9 cellular contexts compared by ENCODE assay signal in genomic region chr17:68296217-68297140, GRCh38. TPM values are rescaled to one million over a fixed set of nuclear protein-coding genes. Genes with fewer than 3 reads are reported as not detected.
DNase-seq lines count a peak whose midpoint lies in the region; ATAC-seq, FAIRE-seq and TF ChIP-seq lines count a peak whose summit lies in the region.
"Had no signal": no experiment of that assay in that cellular context is flagged by ENCODE, and none has a peak within 500 bp of the region (broad histone marks: within the 10 kb centered on the region; RNA-seq: fewer than 3 reads in every experiment).

No MANE protein-coding gene starts in this region.

- H3K9me3 ChIP-seq in CD8-positive, alpha-beta T cell (ENCODE audit: low read length): no peaks in the 10 kb centered on the region
- H3K9me3 ChIP-seq in prostate gland: no peaks in the 10 kb centered on the region
- no peaks in the 10 kb centered on the region for H3K9me3 ChIP-seq in pancreas
- H3K9me3 ChIP-seq: adrenal gland had no signal

- no peaks in the 10 kb centered on the region for H3K9me3 Mint-ChIP-seq in CD8-positive, alpha-beta T cell
- H3K9me3 Mint-ChIP-seq in activated naive CD4-positive, alpha-beta T cell treated with anti-CD3 and anti-CD28 coated beads for 36 hours: no peaks in the 10 kb centered on the region

- H3K4me3 Mint-ChIP-seq in CD8-positive, alpha-beta T cell: peak overlapping the region; percentile 67
- H3K4me3 Mint-ChIP-seq in activated naive CD4-positive, alpha-beta T cell treated with anti-CD3 and anti-CD28 coated beads for 36 hours: peak overlapping the region; percentile 19

- peak; percentile 53 for ATAC-seq in CD8-positive, alpha-beta T cell
- ATAC-seq in HG03571 (IDR thresholded peaks at IDR 0.05; ENCODE audit: unreplicated experiment) (no peak), pancreas (no peak)

- H3K4me3 ChIP-seq in CD8-positive, alpha-beta T cell (ENCODE audit: low read depth, low read length): peak overlapping the region; percentile 26
- no peak overlapping the region for H3K4me3 ChIP-seq in prostate gland
- H3K4me3 ChIP-seq in pancreas: no peak overlapping the region
- H3K4me3 ChIP-seq: adrenal gland had no signal

- H3K27ac Mint-ChIP-seq in CD8-positive, alpha-beta T cell: peak overlapping the region; percentile 94
- H3K27ac Mint-ChIP-seq in activated naive CD4-positive, alpha-beta T cell treated with anti-CD3 and anti-CD28 coated beads for 36 hours: peak overlapping the region; percentile 46

- no peak for TF ChIP-seq POLR2A in prostate gland (IDR thresholded peaks at IDR 0.05)

- intact Hi-C loops in CD8-positive, alpha-beta T cell (cut with DNase I, micrococcal nuclease): loop anchor here (1.0 to 10.0 kb wide), 4 partner anchors 18 to 1028 kb away; partner anchors contain the start of gene ABCA5 (in 1 of the 2)
- intact Hi-C loops in activated naive CD4-positive, alpha-beta T cell treated with anti-CD3 and anti-CD28 coated beads for 36 hours (cut with micrococcal nuclease): loop anchor here (1.0 to 10.0 kb wide), 2 partner anchors 60 to 1128 kb away; no protein-coding TSS in a partner anchor
- intact Hi-C loops in prostate gland (cut with DNase I) (no loop called here), head of caudate nucleus (cut with DNase I) (loop anchor here (10.0 kb wide), 1 partner anchor 138 kb away; no protein-coding TSS in a partner anchor), pancreas (cut with DNase I) (no loop called here)

- no peak for TF ChIP-seq CTCF in CD8-positive, alpha-beta T cell (IDR thresholded peaks at IDR 0.05)
- no peak for TF ChIP-seq CTCF in prostate gland (IDR thresholded peaks at IDR 0.05)
- no peak for TF ChIP-seq CTCF in pancreas (IDR thresholded peaks at IDR 0.05)

- no peaks in the 10 kb centered on the region for H3K27me3 ChIP-seq in CD8-positive, alpha-beta T cell (ENCODE audit: insufficient read depth, low read length)
- H3K27me3 ChIP-seq in prostate gland (replicated peaks; ENCODE audit: insufficient read depth): no peaks in the 10 kb centered on the region
- peaks cover 0 to 4% (median 0%) of the 10 kb centered on the region in 4 donors for H3K27me3 ChIP-seq in pancreas
- H3K27me3 ChIP-seq: adrenal gland had no signal

- peak in 6 of 7 experiments; percentile 51 to 89 (median 60) for DNase-seq in CD8-positive, alpha-beta T cell
- peak; percentile 51 for DNase-seq in SIG-M5 (lab: John Stamatoyannopoulos, UW)
- DNase-seq in activated naive CD4-positive, alpha-beta T cell treated with anti-CD3 and anti-CD28 coated beads for 36 hours: peak; percentile 85
- peak; percentile 95 for DNase-seq in prostate gland (ENCODE audit: low spot score)
- no peak for DNase-seq in head of caudate nucleus
- DNase-seq in pancreas: no peak
- no peak for DNase-seq in NCI-H1436 treated with DMSO at 0.1 percent for 48 hours (lab: John Stamatoyannopoulos, UW)
- DNase-seq: adrenal gland had no signal

- H3K27me3 Mint-ChIP-seq in CD8-positive, alpha-beta T cell (ENCODE audit: low read depth): no peaks in the 10 kb centered on the region
- H3K27me3 Mint-ChIP-seq in activated naive CD4-positive, alpha-beta T cell treated with anti-CD3 and anti-CD28 coated beads for 36 hours (ENCODE audit: low read depth): no peaks in the 10 kb centered on the region

- 61% methylated on average over 18 of the region's 18 CpGs for WGBS in prostate gland
- 75 to 82% methylated on average over 18 of the region's 18 CpGs for WGBS in pancreas, 2 donors

- H3K4me1 Mint-ChIP-seq in CD8-positive, alpha-beta T cell (ENCODE audit: low read depth): peaks cover 62% of the 10 kb centered on the region
- H3K4me1 Mint-ChIP-seq in activated naive CD4-positive, alpha-beta T cell treated with anti-CD3 and anti-CD28 coated beads for 36 hours (ENCODE audit: low read depth): peaks cover 42% of the 10 kb centered on the region

- peak overlapping the region; percentile 47 for H3K27ac ChIP-seq in CD8-positive, alpha-beta T cell (ENCODE audit: low read depth, low read length)
- H3K27ac ChIP-seq in prostate gland (peak overlapping the region; percentile 73 to 76), pancreas (no peak overlapping the region)
- H3K27ac ChIP-seq: adrenal gland had no signal

- peaks cover 58% of the 10 kb centered on the region for H3K4me1 ChIP-seq in CD8-positive, alpha-beta T cell (ENCODE audit: insufficient read depth, low read length)
- H3K4me1 ChIP-seq in prostate gland (replicated peaks) (peaks cover 6% of the 10 kb centered on the region), pancreas (no peaks in the 10 kb centered on the region)

- POLR2A ChIA-PET in CD8-positive, alpha-beta T cell (lab: Charles Lee): interaction anchor here (0.9 to 1.4 kb wide), 11 partner anchors 10 to 141 kb away, joined by 3 to 12 read pairs (median 4); no protein-coding TSS in a partner anchor

- no peak for FAIRE-seq in pancreas (lab: Jason Lieb, UNC)

- H3K36me3 ChIP-seq in CD8-positive, alpha-beta T cell (ENCODE audit: insufficient read depth, low read length): no peaks in the 10 kb centered on the region
- H3K36me3 ChIP-seq in prostate gland (no peaks in the 10 kb centered on the region), pancreas (no peaks in the 10 kb centered on the region)
- H3K36me3 ChIP-seq: adrenal gland had no signal

- CTCF ChIA-PET in CD8-positive, alpha-beta T cell (lab: Charles Lee): interaction anchor here (0.8 to 1.8 kb wide), 10 partner anchors 10 to 140 kb away, joined by 3 to 7 read pairs (median 4); no protein-coding TSS in a partner anchor
- CTCF ChIA-PET in activated naive CD4-positive, alpha-beta T cell treated with anti-CD3 and anti-CD28 coated beads for 36 hours (lab: Charles Lee): interaction anchor here (1.3 to 1.4 kb wide), 4 partner anchors 102 to 172 kb away, joined by 3 to 8 read pairs (median 4); no protein-coding TSS in a partner anchor

- no peaks in the 10 kb centered on the region for H3K36me3 Mint-ChIP-seq in CD8-positive, alpha-beta T cell
- no peaks in the 10 kb centered on the region for H3K36me3 Mint-ChIP-seq in activated naive CD4-positive, alpha-beta T cell treated with anti-CD3 and anti-CD28 coated beads for 36 hours (ENCODE audit: low read depth)

RNA-seq across cellular contexts. Expression of gene ARSG, which starts 5.2 kb away (rescaled TPM):
- 10 to 100 TPM in 1 of 2 experiments, 1 to 10 TPM in 1; 6.7 to 10.6 TPM for total RNA-seq in CD8-positive, alpha-beta T cell
- 10 to 100 TPM in 1 of 2 experiments, 1 to 10 TPM in 1; 9.0 to 10.5 TPM for total RNA-seq in activated naive CD4-positive, alpha-beta T cell treated with anti-CD3 and anti-CD28 coated beads for 36 hours
- total RNA-seq in prostate gland (1 to 10 TPM; 1.5 to 8.3 TPM), pancreas (1 to 10 TPM in 4 of 6 donors, under 1 TPM in 2; 0.46 to 2.5 (median 1.4) TPM)
- polyA plus RNA-seq in pancreas: 1 to 10 TPM in 1 of 2 donors, under 1 TPM in 1; 0.53 to 1.8 TPM

RNA-seq across cellular contexts. Expression of gene SLC16A6, which starts 5.6 kb away (rescaled TPM):
- total RNA-seq in CD8-positive, alpha-beta T cell: 10 to 100 TPM; 10.7 to 11.0 TPM
- total RNA-seq in activated naive CD4-positive, alpha-beta T cell treated with anti-CD3 and anti-CD28 coated beads for 36 hours: 1 to 10 TPM in 1 of 2 experiments, under 1 TPM in 1; 0.96 to 1.1 TPM
- total RNA-seq in prostate gland: under 1 TPM; 0.41 to 0.85 TPM
- total RNA-seq in pancreas: 1 to 10 TPM in 1 of 6 donors, under 1 TPM in 5; 0.08 to 1.0 (median 0.17) TPM
- polyA plus RNA-seq in pancreas: under 1 TPM; 0.02 to 0.08 TPM

RNA-seq across cellular contexts. Expression of gene AMZ2, which starts 48.6 kb away (rescaled TPM):
- 10 to 100 TPM; 61.0 to 71.1 TPM for total RNA-seq in CD8-positive, alpha-beta T cell
- 100 to 1,000 TPM; 190 to 195 TPM for total RNA-seq in activated naive CD4-positive, alpha-beta T cell treated with anti-CD3 and anti-CD28 coated beads for 36 hours
- 10 to 100 TPM; 51.0 to 57.4 TPM for total RNA-seq in prostate gland
- 10 to 100 TPM; 21.2 to 34.1 (median 28.2) TPM for total RNA-seq in pancreas
- 10 to 100 TPM; 27.7 to 46.0 TPM for polyA plus RNA-seq in pancreas

Comparison
In these comparisons a context has a peak if more than half of its experiments do, and no peak if none do; other contexts are left out.
1. DNase-seq: peak in CD8-positive, alpha-beta T cell (6 of 7), SIG-M5 (single experiment), activated naive CD4-positive, alpha-beta T cell treated with anti-CD3 and anti-CD28 coated beads for 36 hours (single experiment) and prostate gland (single experiment); none in head of caudate nucleus (0 of 42), pancreas (0 of 6) and NCI-H1436 treated with DMSO at 0.1 percent for 48 hours (single experiment).
2. H3K27ac ChIP-seq: peak in CD8-positive, alpha-beta T cell (single experiment) and prostate gland (2 of 2); none in pancreas (0 of 4).
3. RNA of gene SLC16A6, which starts 5.6 kb away (total RNA-seq): 10.7 to 11.0 TPM in CD8-positive, alpha-beta T cell; 0.96 to 1.1 TPM in activated naive CD4-positive, alpha-beta T cell treated with anti-CD3 and anti-CD28 coated beads for 36 hours, 0.41 to 0.85 TPM in prostate gland and 0.08 to 1.0 TPM in pancreas; every median in the first group is over 4 times any median in the second.
4. intact Hi-C loops: an anchor here in CD8-positive, alpha-beta T cell (1.0 to 10.0 kb wide), activated naive CD4-positive, alpha-beta T cell treated with anti-CD3 and anti-CD28 coated beads for 36 hours (1.0 to 10.0 kb wide) and head of caudate nucleus (10.0 kb wide); none called in prostate gland and pancreas.